ENCODE assay signal across 15 cellular contexts in the genomic region with DNA sequence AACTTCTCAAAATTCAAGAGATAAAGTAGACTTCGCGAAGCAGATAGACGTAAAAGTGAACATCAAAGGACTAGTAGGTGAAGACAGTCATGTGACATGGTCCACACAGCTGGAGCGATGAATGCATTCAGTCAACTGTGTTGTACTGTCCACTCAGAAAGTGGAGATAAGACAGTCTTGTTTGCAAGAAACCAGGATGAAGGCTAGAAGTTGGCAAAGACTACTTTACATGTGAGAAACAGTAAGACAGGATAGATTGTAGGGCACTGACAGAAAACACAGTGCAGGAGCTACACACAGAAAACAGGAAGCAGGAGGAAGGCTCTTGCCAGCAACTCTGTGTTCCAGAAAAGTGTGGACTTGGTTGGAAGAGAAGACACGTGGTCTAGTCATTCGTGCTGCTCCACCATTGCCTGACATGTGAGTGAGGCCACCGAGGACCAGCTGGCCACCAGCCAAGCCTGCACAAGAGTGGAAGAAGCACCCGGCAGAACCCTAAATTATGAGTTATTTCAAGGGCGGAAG.
DNase-seq lines count a peak whose midpoint lies in the region; ATAC-seq, FAIRE-seq and TF ChIP-seq lines count a peak whose summit lies in the region.
"Had no signal": no experiment of that assay in that cellular context is flagged by ENCODE, and none has a peak within 500 bp of the region (broad histone marks: within the 10 kb centered on the region; RNA-seq: fewer than 3 reads in every experiment).

No MANE protein-coding gene starts in this region.

- CTCF ChIA-PET in A549 (lab: Yijun Ruan, JAX), result interaction anchor here (0.6 kb wide), 1 partner anchor 1626 kb away, joined by 4 read pairs; no protein-coding TSS in a partner anchor

- peak overlapping the region; percentile 77 to 92 for H3K27ac ChIP-seq in A549
- H3K27ac ChIP-seq: esophagus squamous epithelium, upper lobe of left lung had no signal

- H3K9me3 Mint-ChIP-seq in stimulated activated memory B cell treated with anti-CD40 and anti-IgM and Interleukin-4, amounts not matched to agents 10 μg/mL and 1 μg/mL and 100 μg/mL, for 72 hours, result peaks cover 5% of the 10 kb centered on the region
- H3K9me3 Mint-ChIP-seq: activated T-cell treated with anti-CD3 and anti-CD28 coated beads, Interleukin-2, amount 50 U/mL, for 4 hours had no signal

- intact Hi-C loops in left ventricle myocardium superior (cut with micrococcal nuclease), result no loop called here

- no peaks in the 10 kb centered on the region for H3K27me3 Mint-ChIP-seq in stimulated activated memory B cell treated with anti-CD40 and anti-IgM and Interleukin-4, amounts not matched to agents 10 μg/mL and 1 μg/mL and 100 μg/mL, for 72 hours

- peak; percentile 40 to 56; a peak in 4 of 6 replicates for ATAC-seq in A549
- peak; percentile 52 for ATAC-seq in left ventricle myocardium superior
- no peak for ATAC-seq in GM18907 (IDR thresholded peaks at IDR 0.05; ENCODE audit: unreplicated experiment)
- no peak for ATAC-seq in stimulated activated memory B cell treated with anti-CD40 and anti-IgM and Interleukin-4, amounts not matched to agents 10 μg/mL and 1 μg/mL and 100 μg/mL, for 72 hours
- ATAC-seq: activated T-cell treated with anti-CD3 and anti-CD28 coated beads, Interleukin-2, amount 50 U/mL, for 4 hours; natural killer cell had no signal

- H3K4me3 ChIP-seq in A549, result no peak overlapping the region
- H3K4me3 ChIP-seq: esophagus squamous epithelium, upper lobe of left lung had no signal

- H3K36me3 Mint-ChIP-seq in stimulated activated memory B cell treated with anti-CD40 and anti-IgM and Interleukin-4, amounts not matched to agents 10 μg/mL and 1 μg/mL and 100 μg/mL, for 72 hours, result no peaks in the 10 kb centered on the region
- H3K36me3 Mint-ChIP-seq: natural killer cell had no signal

- TF ChIP-seq RAD21 in A549 (conservative IDR thresholded peaks at IDR 0.05 in 1 of 2, IDR thresholded peaks at IDR 0.05 in 1 of 2), result no peak

- TF ChIP-seq CTCF in A549 (IDR thresholded peaks at IDR 0.05), result no peak

- no peak overlapping the region for H3K4me3 Mint-ChIP-seq in stimulated activated memory B cell treated with anti-CD40 and anti-IgM and Interleukin-4, amounts not matched to agents 10 μg/mL and 1 μg/mL and 100 μg/mL, for 72 hours
- H3K4me3 Mint-ChIP-seq: activated T-cell treated with anti-CD3 and anti-CD28 coated beads, Interleukin-2, amount 50 U/mL, for 4 hours; natural killer cell had no signal

- 51% methylated on average over 9 of the region's 9 CpGs for WGBS in A549 (ENCODE audit: missing lambda C conversion rate)

- no peaks in the 10 kb centered on the region for H3K4me1 Mint-ChIP-seq in stimulated activated memory B cell treated with anti-CD40 and anti-IgM and Interleukin-4, amounts not matched to agents 10 μg/mL and 1 μg/mL and 100 μg/mL, for 72 hours
- H3K4me1 Mint-ChIP-seq: natural killer cell had no signal

- peaks cover 53% of the 10 kb centered on the region for H3K4me1 ChIP-seq in A549
- H3K4me1 ChIP-seq: upper lobe of left lung had no signal

- no peak for TF ChIP-seq EP300 in A549 (IDR thresholded peaks at IDR 0.05)

- no peak overlapping the region for H3K27ac Mint-ChIP-seq in stimulated activated memory B cell treated with anti-CD40 and anti-IgM and Interleukin-4, amounts not matched to agents 10 μg/mL and 1 μg/mL and 100 μg/mL, for 72 hours
- H3K27ac Mint-ChIP-seq: natural killer cell had no signal

- DNase-seq in A549 (ENCODE audit: low read depth in 1 of 2, low spot score in 1 of 2) (no peak), M059J (ENCODE audit: low read depth) (peak; percentile 48), amniotic epithelial cell (ENCODE audit: low read depth) (peak; percentile 85), left ventricle myocardium superior (peak; percentile 62), NCI-H446 treated with DMSO at 0.1 percent for 48 hours (lab: John Stamatoyannopoulos, UW) (no peak), amniotic stem cell (lab: John Stamatoyannopoulos, UW) (no peak)
- DNase-seq: activated CD4-positive, CD25-positive, alpha-beta regulatory T cell treated with anti-CD3 and anti-CD28 coated beads, Interleukin-2, amount 50 U/mL, for 72 hours; activated T-cell treated with anti-CD3 and anti-CD28 coated beads, Interleukin-2, amount 50 U/mL, for 4 hours; DND-41; esophagus squamous epithelium; natural killer cell; NCI-H446; upper lobe of left lung had no signal

- FAIRE-seq in A549 (lab: Jason Lieb, UNC), result no peak

- H3K4me2 ChIP-seq in A549, result peak overlapping the region; percentile 87

- H3K9me3 ChIP-seq in A549, result no peaks in the 10 kb centered on the region
- H3K9me3 ChIP-seq: esophagus squamous epithelium, upper lobe of left lung had no signal

- TF ChIP-seq POLR2A in A549 (IDR thresholded peaks at IDR 0.05; ENCODE audit: low read length), result no peak

- POLR2A ChIA-PET in A549 (lab: Yijun Ruan, JAX), result no interaction called here

TF ChIP-seq in A549, 52 proteins besides CTCF, POLR2A, EP300 and RAD21:
- TF ChIP-seq, protein P1, sequence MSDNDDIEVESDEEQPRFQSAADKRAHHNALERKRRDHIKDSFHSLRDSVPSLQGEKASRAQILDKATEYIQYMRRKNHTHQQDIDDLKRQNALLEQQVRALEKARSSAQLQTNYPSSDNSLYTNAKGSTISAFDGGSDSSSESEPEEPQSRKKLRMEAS (IDR thresholded peaks at IDR 0.05), result peak; percentile 39; the same call in 1 of the 2 replicates
- TF ChIP-seq, protein P2, sequence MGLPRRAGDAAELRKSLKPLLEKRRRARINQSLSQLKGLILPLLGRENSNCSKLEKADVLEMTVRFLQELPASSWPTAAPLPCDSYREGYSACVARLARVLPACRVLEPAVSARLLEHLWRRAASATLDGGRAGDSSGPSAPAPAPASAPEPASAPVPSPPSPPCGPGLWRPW (IDR thresholded peaks at IDR 0.05), result no peak

Comparison
In these comparisons a context has a peak if more than half of its experiments do, and no peak if none do; other contexts are left out.
1. ATAC-seq: peak in A549 (2 of 2) and left ventricle myocardium superior (single experiment); none in GM18907 (single experiment) and stimulated activated memory B cell treated with anti-CD40 and anti-IgM and Interleukin-4, amounts not matched to agents 10 μg/mL and 1 μg/mL and 100 μg/mL, for 72 hours (single experiment).
2. DNase-seq: peak in M059J (single experiment), amniotic epithelial cell (single experiment) and left ventricle myocardium superior (single experiment); none in A549 (0 of 2), NCI-H446 treated with DMSO at 0.1 percent for 48 hours (single experiment) and amniotic stem cell (single experiment).